ENCODE assay signal across 2 cellular contexts in genomic region chr6:66854014-66854413, GRCh38.
A peak's percentile ranks its signal among the peaks of the same experiment; 100 is the strongest.
TF ChIP-seq lines count a peak whose summit lies in the region.

No MANE protein-coding gene starts in this region.

TF ChIP-seq in H1, 55 proteins besides CTCF, POLR2A, EP300 and RAD21:
- TF ChIP-seq KDM4A (IDR thresholded peaks at IDR 0.05; ENCODE audit: low read depth, low read length, severe bottlenecking) = no peak
- TF ChIP-seq NANOG (IDR thresholded peaks at IDR 0.05; ENCODE audit: insufficient read depth, low read depth, low read length, poor library complexity, severe bottlenecking) = no peak
- no peak for TF ChIP-seq TCF12 (IDR thresholded peaks at IDR 0.05; ENCODE audit: low read depth, low read length)
- TF ChIP-seq RNF2 (IDR thresholded peaks at IDR 0.05; ENCODE audit: borderline replicate concordance, low read depth, low read length, missing control alignments, poor library complexity, severe bottlenecking) = no peak
- no peak for TF ChIP-seq CBX8 (IDR thresholded peaks at IDR 0.05; ENCODE audit: borderline replicate concordance, low read depth, low read length)
- no peak for TF ChIP-seq TBP (IDR thresholded peaks at IDR 0.05; ENCODE audit: low read depth, low read length)
- TF ChIP-seq ASH2L (IDR thresholded peaks at IDR 0.05; ENCODE audit: low read length) = no peak
- no peak for TF ChIP-seq ATF2 (IDR thresholded peaks at IDR 0.05; ENCODE audit: low read length)
- no peak for TF ChIP-seq USF2 (IDR thresholded peaks at IDR 0.05; ENCODE audit: low read length)
- TF ChIP-seq CBX5 (IDR thresholded peaks at IDR 0.05; ENCODE audit: low read depth, low read length) = no peak
- TF ChIP-seq JUN (IDR thresholded peaks at IDR 0.05; ENCODE audit: low read depth, low read length) = no peak
- no peak for TF ChIP-seq SP1 (IDR thresholded peaks at IDR 0.05; ENCODE audit: low read depth, low read length)
- TF ChIP-seq MAFK (IDR thresholded peaks at IDR 0.05; ENCODE audit: low read depth, low read length) = no peak
- no peak for TF ChIP-seq MAX (IDR thresholded peaks at IDR 0.05)
- TF ChIP-seq TAF7 (optimal IDR thresholded peaks at IDR 0.05; ENCODE audit: borderline replicate concordance, low read depth, low read length) = no peak
- no peak for TF ChIP-seq CHD2 (IDR thresholded peaks at IDR 0.05; ENCODE audit: low read length)
TF ChIP-seq in H1: peak in this region for 0.

TF ChIP-seq in neural cell, 6 proteins besides CTCF, POLR2A, EP300 and RAD21:
- no peak for TF ChIP-seq REST (IDR thresholded peaks at IDR 0.05; ENCODE audit: borderline replicate concordance)
- TF ChIP-seq POLR2AphosphoS5 (IDR thresholded peaks at IDR 0.05) = peak; percentile 69
- TF ChIP-seq SMC3 (conservative IDR thresholded peaks at IDR 0.05; ENCODE audit: poor library complexity) = no peak
- TF ChIP-seq MXI1 (conservative IDR thresholded peaks at IDR 0.05; ENCODE audit: poor library complexity, severe bottlenecking) = no peak
- TF ChIP-seq EZH2 (IDR thresholded peaks at IDR 0.05; ENCODE audit: borderline replicate concordance, insufficient read depth, low read length, poor library complexity, severe bottlenecking) = no peak
- TF ChIP-seq TAF1 (IDR thresholded peaks at IDR 0.05; ENCODE audit: low read depth) = no peak
